9 cellular contexts compared by ENCODE assay signal in genomic region chr1:155012052-155012546, GRCh38. TPM values are rescaled to one million over a fixed set of nuclear protein-coding genes. Genes with fewer than 3 reads are reported as not detected.
DNase-seq lines count a peak whose midpoint lies in the region; ATAC-seq lines count a peak whose summit lies in the region.
"Had no signal": no experiment of that assay in that cellular context is flagged by ENCODE, and none has a peak within 500 bp of the region (broad histone marks: within the 10 kb centered on the region; RNA-seq: fewer than 3 reads in every experiment).

No MANE protein-coding gene starts in this region.

- DNase-seq in G401 (ENCODE audit: low spot score), result peak; percentile 77
- peak; percentile 85 for DNase-seq in NCI-H2196 treated with DMSO at 0.1 percent for 48 hours (lab: John Stamatoyannopoulos, UW; ENCODE audit: unreplicated experiment)
- DNase-seq in astrocyte of the hippocampus (ENCODE audit: low read depth, low spot score), result peak; percentile 34
- peak; percentile 20 for DNase-seq in stimulated activated naive CD4-positive, alpha-beta T cell treated with Interleukin-2 at 50 U/mL for 16 hours (lab: John Stamatoyannopoulos, UW)
- no peak for DNase-seq in GOT3 (lab: John Stamatoyannopoulos, UW)

- H3K9me3 ChIP-seq in iPS-18a (ENCODE audit: control insufficient read depth, low read depth, low read length), result no peaks in the 10 kb centered on the region

- H3K9ac ChIP-seq in iPS-18a (ENCODE audit: low read length), result no peak overlapping the region
- H3K9ac ChIP-seq: KMS-11 had no signal

- peak overlapping the region; percentile 63 for H3K27ac ChIP-seq in iPS-18a (ENCODE audit: low read length)

- peak overlapping the region; percentile 42 for H3K4me3 ChIP-seq in iPS-18a (ENCODE audit: low read length)

- peaks cover 10% of the 10 kb centered on the region for H3K36me3 ChIP-seq in iPS-18a (ENCODE audit: control insufficient read depth, low read depth, low read length)

- ATAC-seq in HG03025 (IDR thresholded peaks at IDR 0.05; ENCODE audit: low FRiP score, unreplicated experiment) (no peak), GM21786 (IDR thresholded peaks at IDR 0.05; ENCODE audit: unreplicated experiment) (no peak)

- no peaks in the 10 kb centered on the region for H3K27me3 ChIP-seq in iPS-18a (ENCODE audit: control insufficient read depth, insufficient read depth, low read length)

- peaks cover 32% of the 10 kb centered on the region for H3K4me1 ChIP-seq in iPS-18a (ENCODE audit: control insufficient read depth, low read depth, low read length)

- in situ Hi-C loops in G401 (cut with HindIII; ENCODE audit: low sequenced_read_pairs), result no loop called here

RNA-seq across cellular contexts. Expression of gene ZBTB7B, which starts 9.5 kb away (rescaled TPM):
- 30.6 and 33.0 TPM in 2 replicates for total RNA-seq in G401 (2014; rRNA removed; shearing (Covaris generic))

RNA-seq across cellular contexts. Expression of gene LENEP, which starts 18.7 kb away (rescaled TPM):
- total RNA-seq in G401 (2014; rRNA removed; shearing (Covaris generic)), result 0.74 TPM in 1 of 2 replicates, not detected in the other

RNA-seq across cellular contexts. Expression of gene DCST2, which starts 21.5 kb away (rescaled TPM):
- 0.31 TPM in 1 of 2 replicates, not detected in the other for total RNA-seq in G401 (2014; rRNA removed; shearing (Covaris generic))

RNA-seq across cellular contexts. Expression of gene DCST1, which starts 21.5 kb away (rescaled TPM):
- total RNA-seq in G401 (2014; rRNA removed; shearing (Covaris generic)), result not detected in 2 replicates

RNA-seq across cellular contexts. Expression of gene FLAD1, which starts 29.0 kb away (rescaled TPM):
- total RNA-seq in G401 (2014; rRNA removed; shearing (Covaris generic)), result 39.9 and 49.4 TPM in 2 replicates
